ENCODE assay signal across 10 cellular contexts in genomic region chr12:68481181-68481941, GRCh38.
A peak's percentile ranks its signal among the peaks of the same experiment; 100 is the strongest.
DNase-seq lines count a peak whose midpoint lies in the region; ATAC-seq, FAIRE-seq and TF ChIP-seq lines count a peak whose summit lies in the region.
"Had no signal": no experiment of that assay in that cellular context is flagged by ENCODE, and none has a peak within 500 bp of the region (broad histone marks: within the 10 kb centered on the region; RNA-seq: fewer than 3 reads in every experiment).

No MANE protein-coding gene starts in this region.

- H3K36me3 Mint-ChIP-seq in activated T-cell treated with anti-CD3 and anti-CD28 coated beads, Interleukin-2, amount 50 U/mL, for 4 hours (ENCODE audit: insufficient read depth): no peaks in the 10 kb centered on the region
- H3K36me3 Mint-ChIP-seq in activated CD4-positive, alpha-beta memory T cell treated with anti-CD3 and anti-CD28 coated beads, Interleukin-2, amount 10 ng/mL, durations not matched to agents 7 days and 5 days (ENCODE audit: low read depth): peaks cover 47% of the 10 kb centered on the region

- CTCF ChIA-PET in activated CD4-positive, alpha-beta memory T cell treated with anti-CD3 and anti-CD28 coated beads, Interleukin-2, amount 10 ng/mL, durations not matched to agents 7 days and 5 days (lab: Charles Lee): interaction anchor here (0.7 to 2.4 kb wide), 9 partner anchors 27 to 327 kb away, joined by 3 to 11 read pairs (median 5); partner anchors contain the start of genes MDM2 and RAP1B

- POLR2A ChIA-PET in activated CD4-positive, alpha-beta memory T cell treated with anti-CD3 and anti-CD28 coated beads, Interleukin-2, amount 10 ng/mL, durations not matched to agents 7 days and 5 days (lab: Charles Lee): interaction anchor here (0.7 to 11.3 kb wide), 21 partner anchors 9 to 327 kb away, joined by 3 to 155 read pairs (median 6); partner anchors contain the start of genes MDM2 and RAP1B

- H3K4me1 Mint-ChIP-seq in activated T-cell treated with anti-CD3 and anti-CD28 coated beads, Interleukin-2, amount 50 U/mL, for 4 hours (ENCODE audit: low read depth): peaks cover 37% of the 10 kb centered on the region
- peaks cover 79% of the 10 kb centered on the region for H3K4me1 Mint-ChIP-seq in activated CD4-positive, alpha-beta memory T cell treated with anti-CD3 and anti-CD28 coated beads, Interleukin-2, amount 10 ng/mL, durations not matched to agents 7 days and 5 days

- H3K27me3 Mint-ChIP-seq in activated T-cell treated with anti-CD3 and anti-CD28 coated beads, Interleukin-2, amount 50 U/mL, for 4 hours (ENCODE audit: low read depth): no peaks in the 10 kb centered on the region
- H3K27me3 Mint-ChIP-seq in activated CD4-positive, alpha-beta memory T cell treated with anti-CD3 and anti-CD28 coated beads, Interleukin-2, amount 10 ng/mL, durations not matched to agents 7 days and 5 days: no peaks in the 10 kb centered on the region

- FAIRE-seq in small intestine (lab: Jason Lieb, UNC): no peak
- FAIRE-seq: colon had no signal

- no peaks in the 10 kb centered on the region for H3K36me3 ChIP-seq in tibial artery
- no peaks in the 10 kb centered on the region for H3K36me3 ChIP-seq in small intestine (ENCODE audit: control insufficient read depth in 2 of 2, insufficient read depth in 2 of 2, low read length in 2 of 2)

- peak overlapping the region; percentile 78 to 82 for H3K27ac ChIP-seq in tibial artery
- H3K27ac ChIP-seq in small intestine (ENCODE audit: low read depth in 1 of 2, low read length in 1 of 2): peak overlapping the region in 1 of 2 donors; percentile 58
- H3K27ac ChIP-seq: C4-2B had no signal

- no peaks in the 10 kb centered on the region for H3K27me3 ChIP-seq in tibial artery
- H3K27me3 ChIP-seq in small intestine (ENCODE audit: control insufficient read depth in 2 of 2, insufficient read depth in 2 of 2, low read length in 2 of 2): no peaks in the 10 kb centered on the region

- H3K27ac Mint-ChIP-seq in activated CD4-positive, alpha-beta memory T cell treated with anti-CD3 and anti-CD28 coated beads, Interleukin-2, amount 10 ng/mL, durations not matched to agents 7 days and 5 days: peak overlapping the region; percentile 90

- no peak for DNase-seq in activated T-cell treated with anti-CD3 and anti-CD28 coated beads, Interleukin-2, amount 50 U/mL, for 4 hours
- DNase-seq in activated T-cell treated with anti-CD3 and anti-CD28 coated beads for 4 hours (no peak), tibial artery (no peak), NCI-H82 (lab: John Stamatoyannopoulos, UW) (no peak), EL (no peak), small intestine (no peak)
- no peak for DNase-seq in activated CD4-positive, alpha-beta memory T cell treated with anti-CD3 and anti-CD28 coated beads, Interleukin-2, amount 10 ng/mL, durations not matched to agents 7 days and 5 days

- H3K4me3 Mint-ChIP-seq in activated T-cell treated with anti-CD3 and anti-CD28 coated beads, Interleukin-2, amount 50 U/mL, for 4 hours: peak overlapping the region; percentile 11
- peak overlapping the region; percentile 42 for H3K4me3 Mint-ChIP-seq in activated CD4-positive, alpha-beta memory T cell treated with anti-CD3 and anti-CD28 coated beads, Interleukin-2, amount 10 ng/mL, durations not matched to agents 7 days and 5 days

- H3K4me1 ChIP-seq in tibial artery: peaks cover 0 to 46% (median 8%) of the 10 kb centered on the region in 4 donors
- no peaks in the 10 kb centered on the region for H3K4me1 ChIP-seq in small intestine (ENCODE audit: control insufficient read depth in 2 of 2, insufficient read depth in 1 of 2, low read depth in 1 of 2, low read length in 1 of 2)

- intact Hi-C loops in tibial artery (cut with DNase I; ENCODE audit: low total_unique reads): no loop called here

- WGBS in small intestine, 3 donors: 50 to 63% (median 53%) methylated on average over 7 of the region's 7 CpGs

- H3K4me3 ChIP-seq in tibial artery (no peak overlapping the region), small intestine (ENCODE audit: low read depth in 1 of 2, low read length in 2 of 2) (no peak overlapping the region)

- no peak for TF ChIP-seq CTCF in tibial artery (IDR thresholded peaks at IDR 0.05)

- H3K9me3 ChIP-seq in tibial artery (no peaks in the 10 kb centered on the region), small intestine (ENCODE audit: control insufficient read depth, low read depth) (peaks cover 1% of the 10 kb centered on the region)

- peaks cover 4% of the 10 kb centered on the region for H3K9me3 Mint-ChIP-seq in activated T-cell treated with anti-CD3 and anti-CD28 coated beads, Interleukin-2, amount 50 U/mL, for 4 hours
- H3K9me3 Mint-ChIP-seq in activated CD4-positive, alpha-beta memory T cell treated with anti-CD3 and anti-CD28 coated beads, Interleukin-2, amount 10 ng/mL, durations not matched to agents 7 days and 5 days: peaks cover 22% of the 10 kb centered on the region

- ATAC-seq in activated T-cell treated with anti-CD3 and anti-CD28 coated beads, Interleukin-2, amount 50 U/mL, for 4 hours: peak; percentile 58 to 74
- peak; percentile 62 for ATAC-seq in HG02885 (IDR thresholded peaks at IDR 0.05; ENCODE audit: poor library complexity, unreplicated experiment)
